ENCODE assay signal across 15 cellular contexts in genomic region chr2:237278593-237278992, GRCh38.
DNase-seq lines count a peak whose midpoint lies in the region; ATAC-seq and TF ChIP-seq lines count a peak whose summit lies in the region.
"Had no signal": no experiment of that assay in that cellular context is flagged by ENCODE, and none has a peak within 500 bp of the region (broad histone marks: within the 10 kb centered on the region; RNA-seq: fewer than 3 reads in every experiment).

No MANE protein-coding gene starts in this region.

- 48 to 54% methylated on average over 6 of the region's 6 CpGs for WGBS in lower leg skin, 2 donors
- 62% methylated on average over 6 of the region's 6 CpGs for WGBS in smooth muscle cell (ENCODE audit: low lambda C conversion rate)

- H3K4me3 ChIP-seq in lower leg skin (ENCODE audit: low read depth, poor library complexity, severe bottlenecking), result no peak overlapping the region
- H3K4me3 ChIP-seq in smooth muscle cell, result no peak overlapping the region

- H3K36me3 ChIP-seq in smooth muscle cell (ENCODE audit: low read depth), result no peaks in the 10 kb centered on the region

- no peaks in the 10 kb centered on the region for H4K20me1 ChIP-seq in smooth muscle cell (ENCODE audit: low read depth)

- peaks cover 55% of the 10 kb centered on the region for H3K27me3 Mint-ChIP-seq in brain
- peaks cover 4 to 22% (median 14%) of the 10 kb centered on the region in 5 donors for H3K27me3 Mint-ChIP-seq in naive thymus-derived CD8-positive, alpha-beta T cell

- peak overlapping the region; percentile 2 for H3K4me2 ChIP-seq in smooth muscle cell

- H3K9me3 Mint-ChIP-seq in brain, result peaks cover 2 to 11% (median 4%) of the 10 kb centered on the region in 5 experiments
- no peaks in the 10 kb centered on the region for H3K9me3 Mint-ChIP-seq in naive thymus-derived CD8-positive, alpha-beta T cell
- H3K9me3 Mint-ChIP-seq: activated naive CD4-positive, alpha-beta T cell treated with anti-CD3 and anti-CD28 coated beads, Interleukin-2, amount 50 U/mL, for 24 hours; immature natural killer cell had no signal

- H3K4me1 ChIP-seq in smooth muscle cell (ENCODE audit: low read depth), result peaks cover 11% of the 10 kb centered on the region

- peak overlapping the region in 3 of 5 experiments; percentile 38 to 63 (median 47) for H3K27ac Mint-ChIP-seq in brain
- no peak overlapping the region for H3K27ac Mint-ChIP-seq in naive thymus-derived CD8-positive, alpha-beta T cell
- H3K27ac Mint-ChIP-seq: activated naive CD4-positive, alpha-beta T cell treated with anti-CD3 and anti-CD28 coated beads, Interleukin-2, amount 50 U/mL, for 24 hours; effector memory CD8-positive, alpha-beta T cell; immature natural killer cell had no signal

- H3K27ac ChIP-seq in smooth muscle cell (ENCODE audit: low read depth), result peak overlapping the region; percentile 96

- no peaks in the 10 kb centered on the region for H3K36me3 Mint-ChIP-seq in brain
- no peaks in the 10 kb centered on the region for H3K36me3 Mint-ChIP-seq in naive thymus-derived CD8-positive, alpha-beta T cell
- H3K36me3 Mint-ChIP-seq: activated naive CD4-positive, alpha-beta T cell treated with anti-CD3 and anti-CD28 coated beads, Interleukin-2, amount 50 U/mL, for 24 hours; CD14-positive monocyte; immature natural killer cell had no signal

- no peak overlapping the region for H2AFZ ChIP-seq in smooth muscle cell (ENCODE audit: low read depth)

- intact Hi-C loops in lower leg skin (cut with DNase I; ENCODE audit: low total_unique reads), result no loop called here

- no peak for ATAC-seq in naive thymus-derived CD8-positive, alpha-beta T cell
- ATAC-seq in HG03432 (IDR thresholded peaks at IDR 0.05; ENCODE audit: unreplicated experiment), result no peak
- no peak for ATAC-seq in GM18861 (IDR thresholded peaks at IDR 0.05; ENCODE audit: unreplicated experiment)
- ATAC-seq: effector memory CD8-positive, alpha-beta T cell had no signal

- peaks cover 31% of the 10 kb centered on the region for H3K4me1 Mint-ChIP-seq in brain
- peaks cover 0 to 3% (median 0%) of the 10 kb centered on the region in 4 donors for H3K4me1 Mint-ChIP-seq in naive thymus-derived CD8-positive, alpha-beta T cell
- H3K4me1 Mint-ChIP-seq: activated naive CD4-positive, alpha-beta T cell treated with anti-CD3 and anti-CD28 coated beads, Interleukin-2, amount 50 U/mL, for 24 hours; immature natural killer cell had no signal

- no peaks in the 10 kb centered on the region for H3K27me3 ChIP-seq in smooth muscle cell (ENCODE audit: low read depth)

- no peaks in the 10 kb centered on the region for H3K9me3 ChIP-seq in smooth muscle cell (replicated peaks; ENCODE audit: low read depth)

- H3F3A ChIP-seq in smooth muscle cell (ENCODE audit: low read depth), result peaks cover 21% of the 10 kb centered on the region

- peak overlapping the region in 1 of 5 experiments; percentile 43 for H3K4me3 Mint-ChIP-seq in brain
- H3K4me3 Mint-ChIP-seq in naive thymus-derived CD8-positive, alpha-beta T cell, result no peak overlapping the region
- H3K4me3 Mint-ChIP-seq: activated naive CD4-positive, alpha-beta T cell treated with anti-CD3 and anti-CD28 coated beads, Interleukin-2, amount 50 U/mL, for 24 hours; CD14-positive monocyte; effector memory CD8-positive, alpha-beta T cell; immature natural killer cell had no signal

- no peak for TF ChIP-seq POLR2A in lower leg skin (IDR thresholded peaks at IDR 0.05)

- no peaks in the 10 kb centered on the region for H3K79me2 ChIP-seq in smooth muscle cell (ENCODE audit: low read depth)

- DNase-seq in Daoy (ENCODE audit: low read depth) (peak; percentile 56), lower leg skin (ENCODE audit: low spot score in 2 of 2) (peak; percentile 79 to 93), smooth muscle cell (lab: John Stamatoyannopoulos, UW; ENCODE audit: unreplicated experiment) (no peak), NCI-H2029 treated with DMSO at 0.1 percent for 48 hours (lab: John Stamatoyannopoulos, UW) (no peak)
- no peak for DNase-seq in naive thymus-derived CD8-positive, alpha-beta T cell
- DNase-seq: activated CD4-positive, alpha-beta T cell treated with anti-CD3 and anti-CD28 coated beads, Interleukin-2, amount 50 U/mL, for 48 hours; effector memory CD8-positive, alpha-beta T cell; immature natural killer cell; NCI-H1092 treated with DMSO at 0.1 percent for 48 hours; NCI-H774 had no signal

- POLR2A ChIA-PET in naive thymus-derived CD8-positive, alpha-beta T cell (lab: Charles Lee), result no interaction called here

- TF ChIP-seq CTCF in brain (conservative IDR thresholded peaks at IDR 0.05), result no peak
- TF ChIP-seq CTCF in lower leg skin (IDR thresholded peaks at IDR 0.05), result no peak
- no peak for TF ChIP-seq CTCF in smooth muscle cell (IDR thresholded peaks at IDR 0.05; ENCODE audit: borderline replicate concordance, insufficient read depth, poor library complexity, severe bottlenecking)

- peak overlapping the region; percentile 75 for H3K9ac ChIP-seq in smooth muscle cell (ENCODE audit: low read depth)

Comparison
In these comparisons a context has a peak if more than half of its experiments do, and no peak if none do; other contexts are left out.
1. DNase-seq: peak in Daoy (single experiment) and lower leg skin (2 of 2); none in smooth muscle cell (single experiment), naive thymus-derived CD8-positive, alpha-beta T cell (0 of 10) and NCI-H2029 treated with DMSO at 0.1 percent for 48 hours (single experiment).
2. H3K27ac Mint-ChIP-seq: peak in brain (3 of 5); none in naive thymus-derived CD8-positive, alpha-beta T cell (0 of 10).